Comparison of ENCODE assay signal across 1 cellular context in the genomic region with DNA sequence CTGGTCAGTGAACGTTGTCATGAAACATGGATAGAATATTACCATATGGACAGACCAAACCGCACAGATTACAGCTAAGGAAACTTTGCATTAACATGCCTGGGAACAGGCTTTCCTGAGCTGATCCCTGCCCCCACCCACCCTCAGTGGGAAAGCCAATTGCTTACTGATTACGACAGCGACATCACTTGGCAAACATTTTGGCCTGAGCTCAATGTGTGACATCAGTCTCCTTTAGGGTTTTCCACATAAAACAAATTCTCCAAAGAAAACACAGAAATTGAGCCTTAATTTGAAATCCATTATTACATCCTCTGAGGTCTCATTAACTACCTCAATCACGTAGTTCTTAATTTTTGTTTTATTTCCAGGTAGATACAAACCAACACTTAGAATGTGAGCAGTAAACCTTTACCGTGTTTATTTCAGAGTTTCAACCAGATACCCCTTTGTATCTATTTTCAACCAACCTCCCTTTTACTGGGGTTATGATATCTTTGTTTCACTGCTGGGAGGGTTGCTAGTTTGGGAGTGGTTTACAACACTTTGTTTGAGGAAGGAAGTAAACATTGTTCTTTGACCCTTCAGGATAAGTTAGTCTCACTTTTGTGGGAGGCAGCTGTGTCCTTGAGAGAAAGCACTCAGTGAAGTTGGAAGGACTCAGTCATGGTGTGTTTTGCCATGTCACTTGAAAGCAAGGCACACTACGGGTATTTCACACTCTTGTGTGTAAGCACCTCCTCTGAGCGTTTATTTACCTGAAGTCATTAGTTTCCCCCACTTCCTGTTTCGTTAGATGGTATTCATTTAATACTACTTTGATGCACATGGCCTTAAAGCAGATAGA.
TF ChIP-seq lines count a peak whose summit lies in the region.

No MANE protein-coding gene starts in this region.

TF ChIP-seq in HepG2, 621 proteins besides CTCF, POLR2A, EP300 and RAD21 (continued from another document and continues in another):
- TF ChIP-seq, protein P1, sequence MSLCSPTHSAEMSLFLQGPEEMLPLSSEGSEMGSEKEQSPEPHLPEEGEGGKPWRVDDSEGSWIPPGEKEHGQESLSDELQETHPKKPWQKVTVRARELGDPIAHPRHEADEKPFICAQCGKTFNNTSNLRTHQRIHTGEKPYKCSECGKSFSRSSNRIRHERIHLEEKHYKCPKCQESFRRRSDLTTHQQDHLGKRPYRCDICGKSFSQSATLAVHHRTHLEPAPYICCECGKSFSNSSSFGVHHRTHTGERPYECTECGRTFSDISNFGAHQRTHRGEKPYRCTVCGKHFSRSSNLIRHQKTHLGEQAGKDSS (CRISPR knock-in tag; IDR thresholded peaks at IDR 0.05; ENCODE audit: borderline replicate concordance, low read depth): no peak
- peak; percentile 27; the same call in 1 of the 2 replicates for TF ChIP-seq POLR2AphosphoS5 (IDR thresholded peaks at IDR 0.05; ENCODE audit: low read depth, low read length)
- TF ChIP-seq GATAD2A (CRISPR knock-in tag; IDR thresholded peaks at IDR 0.05): peak; percentile 86
- peak; percentile 85; the same call in 1 of the 2 replicates for TF ChIP-seq CBX5 (CRISPR knock-in tag; IDR thresholded peaks at IDR 0.05; ENCODE audit: borderline replicate concordance)
- TF ChIP-seq KDM1A (CRISPR knock-in tag; IDR thresholded peaks at IDR 0.05): no peak
- TF ChIP-seq KDM4B (CRISPR knock-in tag; IDR thresholded peaks at IDR 0.05): peak; percentile 58; the same call in 1 of the 2 replicates
- TF ChIP-seq ZNF556 (CRISPR knock-in tag; IDR thresholded peaks at IDR 0.05; ENCODE audit: borderline replicate concordance): peak; percentile 82; the same call in 1 of the 2 replicates
- no peak for TF ChIP-seq MBD4 (IDR thresholded peaks at IDR 0.05; ENCODE audit: borderline replicate concordance, low read length)
- no peak for TF ChIP-seq ZFYVE20 (CRISPR knock-in tag; IDR thresholded peaks at IDR 0.05; ENCODE audit: borderline replicate concordance, low read depth)
- TF ChIP-seq MBNL3 (CRISPR knock-in tag; conservative IDR thresholded peaks at IDR 0.05): no peak
- TF ChIP-seq SIN3A (IDR thresholded peaks at IDR 0.05; ENCODE audit: borderline replicate concordance, low read depth, low read length): no peak
- TF ChIP-seq ZNF75D (CRISPR knock-in tag; IDR thresholded peaks at IDR 0.05; ENCODE audit: borderline replicate concordance): no peak
- TF ChIP-seq, protein P2, sequence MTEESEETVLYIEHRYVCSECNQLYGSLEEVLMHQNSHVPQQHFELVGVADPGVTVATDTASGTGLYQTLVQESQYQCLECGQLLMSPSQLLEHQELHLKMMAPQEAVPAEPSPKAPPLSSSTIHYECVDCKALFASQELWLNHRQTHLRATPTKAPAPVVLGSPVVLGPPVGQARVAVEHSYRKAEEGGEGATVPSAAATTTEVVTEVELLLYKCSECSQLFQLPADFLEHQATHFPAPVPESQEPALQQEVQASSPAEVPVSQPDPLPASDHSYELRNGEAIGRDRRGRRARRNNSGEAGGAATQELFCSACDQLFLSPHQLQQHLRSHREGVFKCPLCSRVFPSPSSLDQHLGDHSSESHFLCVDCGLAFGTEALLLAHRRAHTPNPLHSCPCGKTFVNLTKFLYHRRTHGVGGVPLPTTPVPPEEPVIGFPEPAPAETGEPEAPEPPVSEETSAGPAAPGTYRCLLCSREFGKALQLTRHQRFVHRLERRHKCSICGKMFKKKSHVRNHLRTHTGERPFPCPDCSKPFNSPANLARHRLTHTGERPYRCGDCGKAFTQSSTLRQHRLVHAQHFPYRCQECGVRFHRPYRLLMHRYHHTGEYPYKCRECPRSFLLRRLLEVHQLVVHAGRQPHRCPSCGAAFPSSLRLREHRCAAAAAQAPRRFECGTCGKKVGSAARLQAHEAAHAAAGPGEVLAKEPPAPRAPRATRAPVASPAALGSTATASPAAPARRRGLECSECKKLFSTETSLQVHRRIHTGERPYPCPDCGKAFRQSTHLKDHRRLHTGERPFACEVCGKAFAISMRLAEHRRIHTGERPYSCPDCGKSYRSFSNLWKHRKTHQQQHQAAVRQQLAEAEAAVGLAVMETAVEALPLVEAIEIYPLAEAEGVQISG (CRISPR knock-in tag; IDR thresholded peaks at IDR 0.05): no peak
- 0 out of 2 replicates have a peak, but pooled peaks have one; percentile 33 for TF ChIP-seq KMT2A (CRISPR knock-in tag; IDR thresholded peaks at IDR 0.05)
- TF ChIP-seq YY1 (IDR thresholded peaks at IDR 0.05; ENCODE audit: insufficient read depth, insufficient replicate concordance, low read depth, low read length): no peak
- TF ChIP-seq FOXO1 (CRISPR knock-in tag; IDR thresholded peaks at IDR 0.05): peak; percentile 93
- TF ChIP-seq SRY (CRISPR knock-in tag; IDR thresholded peaks at IDR 0.05): no peak; the same call in 1 of the 2 replicates
- no peak for TF ChIP-seq ZNF136 (CRISPR knock-in tag; IDR thresholded peaks at IDR 0.05; ENCODE audit: low read depth)
- peak; percentile 60; the same call in 1 of the 2 replicates for TF ChIP-seq ZNF558 (CRISPR knock-in tag; IDR thresholded peaks at IDR 0.05; ENCODE audit: borderline replicate concordance)
- TF ChIP-seq, protein P3, sequence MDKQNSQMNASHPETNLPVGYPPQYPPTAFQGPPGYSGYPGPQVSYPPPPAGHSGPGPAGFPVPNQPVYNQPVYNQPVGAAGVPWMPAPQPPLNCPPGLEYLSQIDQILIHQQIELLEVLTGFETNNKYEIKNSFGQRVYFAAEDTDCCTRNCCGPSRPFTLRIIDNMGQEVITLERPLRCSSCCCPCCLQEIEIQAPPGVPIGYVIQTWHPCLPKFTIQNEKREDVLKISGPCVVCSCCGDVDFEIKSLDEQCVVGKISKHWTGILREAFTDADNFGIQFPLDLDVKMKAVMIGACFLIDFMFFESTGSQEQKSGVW (CRISPR knock-in tag; IDR thresholded peaks at IDR 0.05; ENCODE audit: borderline replicate concordance): no peak; the same call in 1 of the 2 replicates
- TF ChIP-seq NFE2L2 (IDR thresholded peaks at IDR 0.05; ENCODE audit: low read length): peak; percentile 76
- peak; percentile 98 for TF ChIP-seq TBX2 (CRISPR knock-in tag; IDR thresholded peaks at IDR 0.05; ENCODE audit: borderline replicate concordance)
- TF ChIP-seq, protein P4, sequence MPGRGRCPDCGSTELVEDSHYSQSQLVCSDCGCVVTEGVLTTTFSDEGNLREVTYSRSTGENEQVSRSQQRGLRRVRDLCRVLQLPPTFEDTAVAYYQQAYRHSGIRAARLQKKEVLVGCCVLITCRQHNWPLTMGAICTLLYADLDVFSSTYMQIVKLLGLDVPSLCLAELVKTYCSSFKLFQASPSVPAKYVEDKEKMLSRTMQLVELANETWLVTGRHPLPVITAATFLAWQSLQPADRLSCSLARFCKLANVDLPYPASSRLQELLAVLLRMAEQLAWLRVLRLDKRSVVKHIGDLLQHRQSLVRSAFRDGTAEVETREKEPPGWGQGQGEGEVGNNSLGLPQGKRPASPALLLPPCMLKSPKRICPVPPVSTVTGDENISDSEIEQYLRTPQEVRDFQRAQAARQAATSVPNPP (CRISPR knock-in tag; IDR thresholded peaks at IDR 0.05): no peak
- no peak for TF ChIP-seq ZNF564 (CRISPR knock-in tag; IDR thresholded peaks at IDR 0.05)
- TF ChIP-seq ATM (IDR thresholded peaks at IDR 0.05; ENCODE audit: borderline replicate concordance): no peak
- 0 out of 2 replicates have a peak, but pooled peaks have one; percentile 41 for TF ChIP-seq ZNF343 (CRISPR knock-in tag; IDR thresholded peaks at IDR 0.05)
- no peak for TF ChIP-seq PLRG1 (conservative IDR thresholded peaks at IDR 0.05)
- no peak for TF ChIP-seq ZNF619 (CRISPR knock-in tag; IDR thresholded peaks at IDR 0.05)
- TF ChIP-seq ZNF782 (CRISPR knock-in tag; IDR thresholded peaks at IDR 0.05; ENCODE audit: borderline replicate concordance): no peak
- peak; percentile 55; the same call in 1 of the 2 replicates for TF ChIP-seq ARID2 (CRISPR knock-in tag; IDR thresholded peaks at IDR 0.05; ENCODE audit: borderline replicate concordance)
- TF ChIP-seq ZNF878 (CRISPR knock-in tag; IDR thresholded peaks at IDR 0.05): peak; percentile 25; the same call in 1 of the 2 replicates
- no peak for TF ChIP-seq ZNF615 (CRISPR knock-in tag; IDR thresholded peaks at IDR 0.05; ENCODE audit: borderline replicate concordance)
- TF ChIP-seq NR1H2 (CRISPR knock-in tag; IDR thresholded peaks at IDR 0.05; ENCODE audit: borderline replicate concordance, low read depth): no peak; the same call in 1 of the 2 replicates
- TF ChIP-seq MED8 (CRISPR knock-in tag; IDR thresholded peaks at IDR 0.05; ENCODE audit: insufficient replicate concordance): peak; percentile 71
- no peak for TF ChIP-seq ZNF879 (CRISPR knock-in tag; IDR thresholded peaks at IDR 0.05)
- TF ChIP-seq, protein P5, sequence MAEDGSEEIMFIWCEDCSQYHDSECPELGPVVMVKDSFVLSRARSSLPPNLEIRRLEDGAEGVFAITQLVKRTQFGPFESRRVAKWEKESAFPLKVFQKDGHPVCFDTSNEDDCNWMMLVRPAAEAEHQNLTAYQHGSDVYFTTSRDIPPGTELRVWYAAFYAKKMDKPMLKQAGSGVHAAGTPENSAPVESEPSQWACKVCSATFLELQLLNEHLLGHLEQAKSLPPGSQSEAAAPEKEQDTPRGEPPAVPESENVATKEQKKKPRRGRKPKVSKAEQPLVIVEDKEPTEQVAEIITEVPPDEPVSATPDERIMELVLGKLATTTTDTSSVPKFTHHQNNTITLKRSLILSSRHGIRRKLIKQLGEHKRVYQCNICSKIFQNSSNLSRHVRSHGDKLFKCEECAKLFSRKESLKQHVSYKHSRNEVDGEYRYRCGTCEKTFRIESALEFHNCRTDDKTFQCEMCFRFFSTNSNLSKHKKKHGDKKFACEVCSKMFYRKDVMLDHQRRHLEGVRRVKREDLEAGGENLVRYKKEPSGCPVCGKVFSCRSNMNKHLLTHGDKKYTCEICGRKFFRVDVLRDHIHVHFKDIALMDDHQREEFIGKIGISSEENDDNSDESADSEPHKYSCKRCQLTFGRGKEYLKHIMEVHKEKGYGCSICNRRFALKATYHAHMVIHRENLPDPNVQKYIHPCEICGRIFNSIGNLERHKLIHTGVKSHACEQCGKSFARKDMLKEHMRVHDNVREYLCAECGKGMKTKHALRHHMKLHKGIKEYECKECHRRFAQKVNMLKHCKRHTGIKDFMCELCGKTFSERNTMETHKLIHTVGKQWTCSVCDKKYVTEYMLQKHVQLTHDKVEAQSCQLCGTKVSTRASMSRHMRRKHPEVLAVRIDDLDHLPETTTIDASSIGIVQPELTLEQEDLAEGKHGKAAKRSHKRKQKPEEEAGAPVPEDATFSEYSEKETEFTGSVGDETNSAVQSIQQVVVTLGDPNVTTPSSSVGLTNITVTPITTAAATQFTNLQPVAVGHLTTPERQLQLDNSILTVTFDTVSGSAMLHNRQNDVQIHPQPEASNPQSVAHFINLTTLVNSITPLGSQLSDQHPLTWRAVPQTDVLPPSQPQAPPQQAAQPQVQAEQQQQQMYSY (CRISPR knock-in tag; IDR thresholded peaks at IDR 0.05): no peak
- TF ChIP-seq, protein P6, sequence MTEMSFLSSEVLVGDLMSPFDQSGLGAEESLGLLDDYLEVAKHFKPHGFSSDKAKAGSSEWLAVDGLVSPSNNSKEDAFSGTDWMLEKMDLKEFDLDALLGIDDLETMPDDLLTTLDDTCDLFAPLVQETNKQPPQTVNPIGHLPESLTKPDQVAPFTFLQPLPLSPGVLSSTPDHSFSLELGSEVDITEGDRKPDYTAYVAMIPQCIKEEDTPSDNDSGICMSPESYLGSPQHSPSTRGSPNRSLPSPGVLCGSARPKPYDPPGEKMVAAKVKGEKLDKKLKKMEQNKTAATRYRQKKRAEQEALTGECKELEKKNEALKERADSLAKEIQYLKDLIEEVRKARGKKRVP (CRISPR knock-in tag; IDR thresholded peaks at IDR 0.05): peak in 1 of 2 experiments; percentile 80; a peak in 2 of 4 replicates
- TF ChIP-seq RARG (CRISPR knock-in tag; IDR thresholded peaks at IDR 0.05; ENCODE audit: low read depth): no peak
- peak; percentile 34; the same call in 1 of the 2 replicates for TF ChIP-seq ZSCAN22 (CRISPR knock-in tag; IDR thresholded peaks at IDR 0.05)
- peak; percentile 92 for TF ChIP-seq FOXJ3 (CRISPR knock-in tag; IDR thresholded peaks at IDR 0.05; ENCODE audit: borderline replicate concordance)
- TF ChIP-seq CENPX (CRISPR knock-in tag; IDR thresholded peaks at IDR 0.05): no peak
- TF ChIP-seq, protein P7, sequence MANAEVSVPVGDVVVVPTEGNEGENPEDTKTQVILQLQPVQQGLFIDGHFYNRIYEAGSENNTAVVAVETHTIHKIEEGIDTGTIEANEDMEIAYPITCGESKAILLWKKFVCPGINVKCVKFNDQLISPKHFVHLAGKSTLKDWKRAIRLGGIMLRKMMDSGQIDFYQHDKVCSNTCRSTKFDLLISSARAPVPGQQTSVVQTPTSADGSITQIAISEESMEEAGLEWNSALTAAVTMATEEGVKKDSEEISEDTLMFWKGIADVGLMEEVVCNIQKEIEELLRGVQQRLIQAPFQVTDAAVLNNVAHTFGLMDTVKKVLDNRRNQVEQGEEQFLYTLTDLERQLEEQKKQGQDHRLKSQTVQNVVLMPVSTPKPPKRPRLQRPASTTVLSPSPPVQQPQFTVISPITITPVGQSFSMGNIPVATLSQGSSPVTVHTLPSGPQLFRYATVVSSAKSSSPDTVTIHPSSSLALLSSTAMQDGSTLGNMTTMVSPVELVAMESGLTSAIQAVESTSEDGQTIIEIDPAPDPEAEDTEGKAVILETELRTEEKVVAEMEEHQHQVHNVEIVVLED (CRISPR knock-in tag; IDR thresholded peaks at IDR 0.05; ENCODE audit: borderline replicate concordance): no peak; the same call in 1 of the 2 replicates
- TF ChIP-seq, protein P8, sequence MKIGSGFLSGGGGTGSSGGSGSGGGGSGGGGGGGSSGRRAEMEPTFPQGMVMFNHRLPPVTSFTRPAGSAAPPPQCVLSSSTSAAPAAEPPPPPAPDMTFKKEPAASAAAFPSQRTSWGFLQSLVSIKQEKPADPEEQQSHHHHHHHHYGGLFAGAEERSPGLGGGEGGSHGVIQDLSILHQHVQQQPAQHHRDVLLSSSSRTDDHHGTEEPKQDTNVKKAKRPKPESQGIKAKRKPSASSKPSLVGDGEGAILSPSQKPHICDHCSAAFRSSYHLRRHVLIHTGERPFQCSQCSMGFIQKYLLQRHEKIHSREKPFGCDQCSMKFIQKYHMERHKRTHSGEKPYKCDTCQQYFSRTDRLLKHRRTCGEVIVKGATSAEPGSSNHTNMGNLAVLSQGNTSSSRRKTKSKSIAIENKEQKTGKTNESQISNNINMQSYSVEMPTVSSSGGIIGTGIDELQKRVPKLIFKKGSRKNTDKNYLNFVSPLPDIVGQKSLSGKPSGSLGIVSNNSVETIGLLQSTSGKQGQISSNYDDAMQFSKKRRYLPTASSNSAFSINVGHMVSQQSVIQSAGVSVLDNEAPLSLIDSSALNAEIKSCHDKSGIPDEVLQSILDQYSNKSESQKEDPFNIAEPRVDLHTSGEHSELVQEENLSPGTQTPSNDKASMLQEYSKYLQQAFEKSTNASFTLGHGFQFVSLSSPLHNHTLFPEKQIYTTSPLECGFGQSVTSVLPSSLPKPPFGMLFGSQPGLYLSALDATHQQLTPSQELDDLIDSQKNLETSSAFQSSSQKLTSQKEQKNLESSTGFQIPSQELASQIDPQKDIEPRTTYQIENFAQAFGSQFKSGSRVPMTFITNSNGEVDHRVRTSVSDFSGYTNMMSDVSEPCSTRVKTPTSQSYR (CRISPR knock-in tag; IDR thresholded peaks at IDR 0.05; ENCODE audit: borderline replicate concordance): peak; percentile 92
- TF ChIP-seq ZNF841 (CRISPR knock-in tag; IDR thresholded peaks at IDR 0.05; ENCODE audit: borderline replicate concordance): no peak
- no peak for TF ChIP-seq ZNF484 (CRISPR knock-in tag; IDR thresholded peaks at IDR 0.05; ENCODE audit: borderline replicate concordance, low read depth)
- TF ChIP-seq PAF1 (CRISPR knock-in tag; IDR thresholded peaks at IDR 0.05): no peak
- peak; percentile 62 for TF ChIP-seq NR2C2 (CRISPR knock-in tag; IDR thresholded peaks at IDR 0.05; ENCODE audit: borderline replicate concordance)
- TF ChIP-seq MAF1 (CRISPR knock-in tag; IDR thresholded peaks at IDR 0.05; ENCODE audit: borderline replicate concordance): no peak
- TF ChIP-seq ZNF17 (CRISPR knock-in tag; IDR thresholded peaks at IDR 0.05): no peak
- TF ChIP-seq IKZF1 (IDR thresholded peaks at IDR 0.05): no peak
